In the genomic region with DNA sequence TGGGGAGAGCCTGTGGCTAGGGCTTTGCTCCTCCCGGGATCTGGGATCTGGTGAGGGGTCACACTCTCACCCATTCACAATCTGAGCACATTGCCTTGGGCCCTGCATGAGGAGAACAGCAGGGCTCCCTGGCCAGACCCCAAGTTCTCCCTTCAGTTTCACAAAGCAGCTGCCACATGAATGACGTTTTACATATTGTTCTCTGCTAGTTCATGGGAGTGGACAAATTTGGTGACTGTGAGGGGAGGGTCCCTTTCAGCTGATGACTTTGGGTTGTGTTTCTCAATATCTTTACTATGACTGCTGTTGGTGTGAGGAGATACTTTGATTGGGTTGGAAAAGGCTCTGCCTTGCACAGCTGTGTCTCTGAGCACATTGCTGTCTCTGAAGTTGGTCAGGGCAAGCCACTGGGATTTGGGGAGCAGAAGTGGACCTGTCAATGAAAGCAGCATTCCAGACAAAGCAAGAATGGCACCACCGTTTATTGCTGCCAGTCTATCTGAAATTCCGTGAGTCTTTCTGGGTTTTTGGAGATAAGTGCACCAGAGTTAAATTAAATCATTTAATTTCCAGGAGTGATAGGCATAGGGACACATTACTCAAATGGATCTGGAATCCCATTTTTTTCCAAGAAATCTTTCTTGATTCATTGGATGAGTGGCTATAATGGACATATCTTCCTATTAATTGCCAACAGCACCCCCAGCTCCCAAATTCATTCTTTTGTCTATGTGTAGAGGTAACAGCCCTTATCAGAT, we compare ENCODE assay signal across 22 cellular contexts. TPM values are rescaled to one million over a fixed set of nuclear protein-coding genes. Genes with fewer than 3 reads are reported as not detected.
DNase-seq lines count a peak whose midpoint lies in the region; ATAC-seq and TF ChIP-seq lines count a peak whose summit lies in the region.
"Had no signal": no experiment of that assay in that cellular context is flagged by ENCODE, and none has a peak within 500 bp of the region (broad histone marks: within the 10 kb centered on the region; RNA-seq: fewer than 3 reads in every experiment).

No MANE protein-coding gene starts in this region.

- H4K8ac ChIP-seq in mesenchymal stem cell (ENCODE audit: low read length), result no peak overlapping the region

- H3K79me1 ChIP-seq in mesenchymal stem cell (replicated peaks; ENCODE audit: low read length, poor library complexity, severe bottlenecking), result no peaks in the 10 kb centered on the region

- no peak overlapping the region for H2AK5ac ChIP-seq in mesenchymal stem cell (ENCODE audit: low read length, severe bottlenecking)

- H3K18ac ChIP-seq in mesenchymal stem cell (ENCODE audit: low read depth in 1 of 2, low read length in 2 of 2), result no peak overlapping the region

- peak overlapping the region; percentile 16 for H4K91ac ChIP-seq in mesenchymal stem cell (ENCODE audit: low read length)

- no peak overlapping the region for H3K4me2 ChIP-seq in mesenchymal stem cell (ENCODE audit: low read length, poor library complexity, severe bottlenecking)
- H3K4me2 ChIP-seq: hepatocyte had no signal

- DNase-seq in Right ventricle myocardium inferior (ENCODE audit: missing footprints) (peak; percentile 70), cardiac septum (ENCODE audit: low spot score) (no peak), fibroblast of the aortic adventitia (ENCODE audit: low read depth) (peak; percentile 30), mesenchymal stem cell (no peak), upper lobe of right lung (no peak), NCI-H1092 treated with DMSO at 0.1 percent for 48 hours (lab: John Stamatoyannopoulos, UW) (no peak)
- DNase-seq in effector CD4-positive, alpha-beta T cell, result no peak
- DNase-seq: activated CD4-positive, CD25-positive, alpha-beta regulatory T cell; brain microvascular endothelial cell; GDM1; H7; natural killer cell; NCI-H1436; NCI-H2171; posterior cingulate gyrus; stimulated activated CD4-positive, alpha-beta T cell treated with anti-CD3 and anti-CD28 coated beads, Interleukin-12 subunit alpha, Interleukin-12 subunit beta, amount 100 ng/mL, for 4 hours; stimulated activated CD8-positive, alpha-beta memory T cell treated with anti-CD3 and anti-CD28 coated beads, Interleukin-4, amount 100 ng/mL, for 48 hours had no signal

- no peak overlapping the region for H2BK120ac ChIP-seq in mesenchymal stem cell (ENCODE audit: low read depth, low read length)

- peak overlapping the region; percentile 63 for H2BK15ac ChIP-seq in mesenchymal stem cell (ENCODE audit: low read depth, poor library complexity, severe bottlenecking)

- no peaks in the 10 kb centered on the region for H3K4me1 ChIP-seq in mesenchymal stem cell (ENCODE audit: control insufficient read depth, insufficient read depth, low read depth, low read length)
- peaks cover 10% of the 10 kb centered on the region for H3K4me1 ChIP-seq in upper lobe of right lung
- H3K4me1 ChIP-seq: SJSA1 had no signal

- no peak overlapping the region for H2BK5ac ChIP-seq in mesenchymal stem cell (ENCODE audit: low read depth, low read length, poor library complexity, severe bottlenecking)

- H2AFZ ChIP-seq in mesenchymal stem cell (ENCODE audit: low read depth, low read length), result no peak overlapping the region
- H2AFZ ChIP-seq: hepatocyte had no signal

- 88% methylated on average over 3 of the region's 4 CpGs for WGBS in mesenchymal stem cell

- intact Hi-C loops in Right ventricle myocardium inferior (cut with DNase I) (no loop called here), cardiac septum (cut with DNase I) (no loop called here), upper lobe of right lung (cut with DNase I) (no loop called here)

- H3K14ac ChIP-seq in mesenchymal stem cell (ENCODE audit: low read length in 2 of 2), result no peak overlapping the region

- TF ChIP-seq CTCF in fibroblast of the aortic adventitia (IDR thresholded peaks at IDR 0.05; ENCODE audit: insufficient read depth, low read length), result no peak
- TF ChIP-seq CTCF in upper lobe of right lung (IDR thresholded peaks at IDR 0.05), result no peak

- ATAC-seq in Right ventricle myocardium inferior (peak; percentile 29), upper lobe of right lung (peak; percentile 5), HG02870 (IDR thresholded peaks at IDR 0.05; ENCODE audit: unreplicated experiment) (no peak)
- ATAC-seq: natural killer cell had no signal

- H2BK12ac ChIP-seq in mesenchymal stem cell (ENCODE audit: low read length in 2 of 2), result peak overlapping the region in 1 of 2 experiments; percentile 57

- H3K27ac ChIP-seq in mesenchymal stem cell (ENCODE audit: low read length, poor library complexity, severe bottlenecking) (no peak overlapping the region), upper lobe of right lung (no peak overlapping the region)
- H3K27ac ChIP-seq: brain microvascular endothelial cell, C4-2B, hepatocyte, SJSA1 had no signal

- no peaks in the 10 kb centered on the region for H3K9me3 ChIP-seq in mesenchymal stem cell (ENCODE audit: control insufficient read depth, low read length)
- H3K9me3 ChIP-seq in upper lobe of right lung, result no peaks in the 10 kb centered on the region
- H3K9me3 ChIP-seq: SJSA1 had no signal

- no peak overlapping the region for H3K23ac ChIP-seq in mesenchymal stem cell (ENCODE audit: low read length in 2 of 2)

- H3K4me3 ChIP-seq in fibroblast of the aortic adventitia (ENCODE audit: low read depth, low read length) (no peak overlapping the region), mesenchymal stem cell (ENCODE audit: insufficient read depth in 1 of 2, low read depth in 1 of 2, low read length in 2 of 2) (no peak overlapping the region), upper lobe of right lung (no peak overlapping the region)
- H3K4me3 ChIP-seq: dorsolateral prefrontal cortex, hepatocyte, SJSA1 had no signal

- no peak overlapping the region for H3K9ac ChIP-seq in mesenchymal stem cell (ENCODE audit: low read length)

- H3K36me3 ChIP-seq in mesenchymal stem cell (ENCODE audit: control insufficient read depth in 1 of 2, insufficient read depth in 2 of 2, low read depth in 1 of 2, low read length in 2 of 2) (no peaks in the 10 kb centered on the region), upper lobe of right lung (no peaks in the 10 kb centered on the region)
- H3K36me3 ChIP-seq: brain microvascular endothelial cell, SJSA1 had no signal

- H3K4ac ChIP-seq in mesenchymal stem cell (ENCODE audit: low read depth in 1 of 2, low read length in 2 of 2), result no peak overlapping the region

- H3K27me3 ChIP-seq in mesenchymal stem cell (ENCODE audit: control insufficient read depth in 1 of 2, insufficient read depth in 1 of 2, low read length in 2 of 2) (peaks cover 0 to 4% of the 10 kb centered on the region in 2 experiments), upper lobe of right lung (no peaks in the 10 kb centered on the region)
- H3K27me3 ChIP-seq: brain microvascular endothelial cell, dorsolateral prefrontal cortex, hepatocyte had no signal

RNA-seq across cellular contexts. Expression of a gene that starts 10.3 kb away (rescaled TPM):
- total RNA-seq in Right ventricle myocardium inferior, result 23.8 TPM
- 4.3 TPM for total RNA-seq in cardiac septum
- 4.3 and 12.3 TPM in 2 replicates for total RNA-seq in fibroblast of the aortic adventitia (ENCODE audit: low replicate concordance)
- 6.6 TPM for polyA plus RNA-seq in mesenchymal stem cell (2013, experiment 1 of 2)
- 6.6 TPM for polyA plus RNA-seq in mesenchymal stem cell (2013, experiment 2 of 2)
- total RNA-seq in upper lobe of right lung, result 6.9 TPM
- total RNA-seq: natural killer cell had no signal

Comparison
In these comparisons a context has a peak if more than half of its experiments do, and no peak if none do; other contexts are left out.
1. DNase-seq: peak in Right ventricle myocardium inferior (single experiment) and fibroblast of the aortic adventitia (single experiment); none in cardiac septum (single experiment), mesenchymal stem cell (single experiment), upper lobe of right lung (single experiment), NCI-H1092 treated with DMSO at 0.1 percent for 48 hours (single experiment) and effector CD4-positive, alpha-beta T cell (single experiment).